Comparison of ENCODE assay signal across 19 cellular contexts in genomic region chr22:45868586-45869443, GRCh38.
DNase-seq lines count a peak whose midpoint lies in the region; ATAC-seq and TF ChIP-seq lines count a peak whose summit lies in the region.
"Had no signal": no experiment of that assay in that cellular context is flagged by ENCODE, and none has a peak within 500 bp of the region (broad histone marks: within the 10 kb centered on the region; RNA-seq: fewer than 3 reads in every experiment).

No MANE protein-coding gene starts in this region.

- POLR2A ChIA-PET in WTC11 (lab: Charles Lee) = interaction anchor here (1.2 kb wide), 1 partner anchor 9 kb away, joined by 3 read pairs; no protein-coding TSS in a partner anchor

- no peak for TF ChIP-seq CTCF in WTC11 (IDR thresholded peaks at IDR 0.05)
- no peak for TF ChIP-seq CTCF in progenitor cell of endocrine pancreas (IDR thresholded peaks at IDR 0.05; ENCODE audit: unreplicated experiment)

- H3K4me1 Mint-ChIP-seq in activated CD8-positive, alpha-beta memory T cell treated with anti-CD3 and anti-CD28 coated beads, Interleukin-2, amount 10 ng/mL, durations not matched to agents 7 days and 5 days = peaks cover 2% of the 10 kb centered on the region
- H3K4me1 Mint-ChIP-seq in WTC11 = peaks cover 21% of the 10 kb centered on the region
- H3K4me1 Mint-ChIP-seq in progenitor cell of endocrine pancreas (ENCODE audit: low read depth) = peaks cover 17% of the 10 kb centered on the region

- no peaks in the 10 kb centered on the region for H3K9me3 Mint-ChIP-seq in activated CD8-positive, alpha-beta memory T cell treated with anti-CD3 and anti-CD28 coated beads, Interleukin-2, amount 10 ng/mL, durations not matched to agents 7 days and 5 days (ENCODE audit: low read depth)
- peaks cover 11% of the 10 kb centered on the region for H3K9me3 Mint-ChIP-seq in WTC11
- H3K9me3 Mint-ChIP-seq in progenitor cell of endocrine pancreas (ENCODE audit: low read depth) = peaks cover 10% of the 10 kb centered on the region

- peak; percentile 36 for DNase-seq in activated CD8-positive, alpha-beta memory T cell treated with anti-CD3 and anti-CD28 coated beads, Interleukin-2, amount 10 ng/mL, durations not matched to agents 7 days and 5 days
- no peak for DNase-seq in activated CD8-positive, alpha-beta memory T cell treated with anti-CD3 and anti-CD28 coated beads, Interleukin-2, amount 50 U/mL, for 48 hours
- DNase-seq in WTC11 (ENCODE audit: low spot score) (no peak), left lobe of liver (ENCODE audit: low spot score) (peak; percentile 32), progenitor cell of endocrine pancreas (ENCODE audit: low spot score, unreplicated experiment) (no peak), hepatic stellate cell (ENCODE audit: low spot score) (no peak), cerebellum (ENCODE audit: low spot score) (no peak)
- DNase-seq: activated naive CD8-positive, alpha-beta T cell treated with anti-CD3 and anti-CD28 coated beads for 36 hours; BE2C; effector memory CD4-positive, alpha-beta T cell; esophagus squamous epithelium; gastrocnemius medialis; NCI-H1436 treated with DMSO at 0.1 percent for 48 hours; NCI-H524 treated with DMSO at 0.1 percent for 48 hours; SK-N-SH had no signal

- no peak for ATAC-seq in activated CD8-positive, alpha-beta memory T cell treated with anti-CD3 and anti-CD28 coated beads, Interleukin-2, amount 10 ng/mL, durations not matched to agents 7 days and 5 days
- ATAC-seq in WTC11 (no peak), left lobe of liver (no peak), HG03378 (IDR thresholded peaks at IDR 0.05; ENCODE audit: unreplicated experiment) (no peak)
- ATAC-seq: gastrocnemius medialis, pancreas, sciatic nerve had no signal

- no peak overlapping the region for H3K27ac Mint-ChIP-seq in activated CD8-positive, alpha-beta memory T cell treated with anti-CD3 and anti-CD28 coated beads, Interleukin-2, amount 10 ng/mL, durations not matched to agents 7 days and 5 days
- no peak overlapping the region; the same call in 1 of the 2 replicates for H3K27ac Mint-ChIP-seq in WTC11
- H3K27ac Mint-ChIP-seq in progenitor cell of endocrine pancreas = no peak overlapping the region
- H3K27ac Mint-ChIP-seq: activated naive CD8-positive, alpha-beta T cell treated with anti-CD3 and anti-CD28 coated beads for 36 hours; T-helper 2 cell treated with Interferon-gamma antibody and Interleukin-4, amounts not matched to agents 5 μg/mL and 100 μg/mL, for 36 hours had no signal

- CTCF ChIA-PET in activated CD8-positive, alpha-beta memory T cell treated with anti-CD3 and anti-CD28 coated beads, Interleukin-2, amount 10 ng/mL, durations not matched to agents 7 days and 5 days (lab: Charles Lee) = no interaction called here
- CTCF ChIA-PET in WTC11 (lab: Charles Lee) = interaction anchor here (0.5 to 7.3 kb wide), 5 partner anchors 10 to 257 kb away, joined by 5 to 69 read pairs (median 10); no protein-coding TSS in a partner anchor

- H3K27me3 Mint-ChIP-seq in activated CD8-positive, alpha-beta memory T cell treated with anti-CD3 and anti-CD28 coated beads, Interleukin-2, amount 10 ng/mL, durations not matched to agents 7 days and 5 days = peaks cover 63% of the 10 kb centered on the region
- H3K27me3 Mint-ChIP-seq in WTC11 (ENCODE audit: low read depth) (peaks cover 66% of the 10 kb centered on the region), progenitor cell of endocrine pancreas (peaks cover 58% of the 10 kb centered on the region)

- no peak overlapping the region for H3K4me3 Mint-ChIP-seq in activated CD8-positive, alpha-beta memory T cell treated with anti-CD3 and anti-CD28 coated beads, Interleukin-2, amount 10 ng/mL, durations not matched to agents 7 days and 5 days
- H3K4me3 Mint-ChIP-seq in WTC11 = peak overlapping the region; percentile 59
- H3K4me3 Mint-ChIP-seq in progenitor cell of endocrine pancreas (ENCODE audit: low read depth) = peak overlapping the region; percentile 53
- H3K4me3 Mint-ChIP-seq: activated naive CD8-positive, alpha-beta T cell treated with anti-CD3 and anti-CD28 coated beads for 36 hours; T-helper 2 cell treated with Interferon-gamma antibody and Interleukin-4, amounts not matched to agents 5 μg/mL and 100 μg/mL, for 36 hours had no signal

- no peaks in the 10 kb centered on the region for H3K36me3 Mint-ChIP-seq in activated CD8-positive, alpha-beta memory T cell treated with anti-CD3 and anti-CD28 coated beads, Interleukin-2, amount 10 ng/mL, durations not matched to agents 7 days and 5 days
- no peaks in the 10 kb centered on the region for H3K36me3 Mint-ChIP-seq in WTC11
- peaks cover 6% of the 10 kb centered on the region for H3K36me3 Mint-ChIP-seq in progenitor cell of endocrine pancreas (ENCODE audit: insufficient read depth)

TF ChIP-seq in WTC11, 78 proteins besides CTCF, POLR2A, EP300 and RAD21:
- TF ChIP-seq FOXJ3 (CRISPR knock-in tag; IDR thresholded peaks at IDR 0.05; ENCODE audit: borderline replicate concordance) (no peak), ZNF423 (CRISPR knock-in tag; IDR thresholded peaks at IDR 0.05) (no peak), MXD4 (CRISPR knock-in tag; IDR thresholded peaks at IDR 0.05; ENCODE audit: borderline replicate concordance) (no peak), OVOL2 (CRISPR knock-in tag; IDR thresholded peaks at IDR 0.05; ENCODE audit: borderline replicate concordance) (no peak), ZNF219 (CRISPR knock-in tag; IDR thresholded peaks at IDR 0.05; ENCODE audit: borderline replicate concordance) (no peak), ZNF121 (CRISPR knock-in tag; IDR thresholded peaks at IDR 0.05) (no peak), GTF2I (CRISPR knock-in tag; conservative IDR thresholded peaks at IDR 0.05) (no peak)
TF ChIP-seq in WTC11: peak in this region for 0.

Comparison
In these comparisons a context has a peak if more than half of its experiments do, and no peak if none do; other contexts are left out.
1. DNase-seq: peak in activated CD8-positive, alpha-beta memory T cell treated with anti-CD3 and anti-CD28 coated beads, Interleukin-2, amount 10 ng/mL, durations not matched to agents 7 days and 5 days (single experiment) and left lobe of liver (single experiment); none in activated CD8-positive, alpha-beta memory T cell treated with anti-CD3 and anti-CD28 coated beads, Interleukin-2, amount 50 U/mL, for 48 hours (single experiment), WTC11 (single experiment), progenitor cell of endocrine pancreas (single experiment), hepatic stellate cell (single experiment) and cerebellum (single experiment).